8 cellular contexts compared by ENCODE assay signal in the genomic region with DNA sequence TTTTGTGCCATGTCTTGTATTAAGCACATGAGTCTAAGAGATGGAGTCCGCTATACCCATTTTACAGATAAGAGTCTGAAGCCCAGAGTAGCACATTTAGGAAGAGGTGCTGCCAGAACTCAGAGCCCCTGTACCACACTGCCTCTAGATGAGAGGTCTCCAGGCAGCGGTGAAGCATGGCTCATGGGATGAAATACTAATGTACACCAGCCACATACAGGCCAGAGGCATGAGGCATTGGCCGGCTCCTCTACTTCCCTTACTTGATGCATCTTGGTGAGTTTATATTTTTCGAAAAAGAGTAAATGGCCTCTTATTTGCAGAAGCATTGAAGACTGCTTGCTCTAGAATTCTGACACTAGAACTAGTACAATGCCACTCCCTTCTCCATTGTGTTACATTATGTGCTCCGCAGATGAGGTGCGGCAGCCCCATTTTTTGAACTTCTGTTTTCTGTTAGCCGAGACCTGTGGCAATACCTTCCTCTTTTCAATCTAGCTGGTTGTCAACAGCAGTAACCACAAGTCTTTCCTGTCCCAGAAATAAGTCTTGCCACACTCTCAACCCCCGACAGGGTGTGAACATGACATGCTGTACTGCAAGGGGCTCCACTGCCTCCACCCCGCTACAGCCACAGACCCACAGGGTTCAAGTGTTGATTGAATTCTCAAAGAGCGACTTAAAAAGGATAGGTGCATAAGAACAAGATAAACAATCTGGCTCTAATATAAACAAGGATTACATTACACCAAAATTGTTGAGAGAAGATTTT.
A peak's percentile ranks its signal among the peaks of the same experiment; 100 is the strongest.
DNase-seq lines count a peak whose midpoint lies in the region; ATAC-seq, FAIRE-seq and TF ChIP-seq lines count a peak whose summit lies in the region.

No MANE protein-coding gene starts in this region.

- H3K27ac ChIP-seq in GM12878 (ENCODE audit: control insufficient read depth, insufficient read depth) = peak overlapping the region; percentile 95
- peak overlapping the region; percentile 90 for H3K27ac ChIP-seq in neural progenitor cell

- H3K4me3 ChIP-seq in GM12878 (peak overlapping the region; percentile 96), neural progenitor cell (peak overlapping the region; percentile 74)

- H3K27ac Mint-ChIP-seq in T-helper 17 cell (no peak overlapping the region), neural progenitor cell (no peak overlapping the region)

- H3K36me3 ChIP-seq in GM12878 (ENCODE audit: control insufficient read depth in 2 of 2, insufficient read depth in 2 of 2, low read length in 1 of 2) (peaks cover 0 to 3% of the 10 kb centered on the region in 2 experiments; a peak in 2 of 4 replicates), neural progenitor cell (no peaks in the 10 kb centered on the region)

- peak; percentile 43 to 66 (median 66) for DNase-seq in T-helper 17 cell
- DNase-seq in GM12878 (ENCODE audit: low read depth, low spot score) = peak; percentile 93
- no peak for DNase-seq in neural progenitor cell (ENCODE audit: low spot score)
- DNase-seq in DMS79 (lab: John Stamatoyannopoulos, UW) = no peak
- DNase-seq in NCI-H1694 treated with DMSO at 0.1 percent for 48 hours (lab: John Stamatoyannopoulos, UW) = no peak
- DNase-seq in OCI-M2 (lab: John Stamatoyannopoulos, UW; ENCODE audit: unreplicated experiment) = no peak

- H3K9me3 ChIP-seq in T-helper 17 cell (ENCODE audit: control insufficient read depth, low read length, poor library complexity, severe bottlenecking) (no peaks in the 10 kb centered on the region), GM12878 (replicated peaks; ENCODE audit: control insufficient read depth, insufficient read depth, low read length) (no peaks in the 10 kb centered on the region), neural progenitor cell (ENCODE audit: low read depth) (no peaks in the 10 kb centered on the region)

- FAIRE-seq in GM12878 (lab: Jason Lieb, UNC) = peak; percentile 70

- H3K4me1 ChIP-seq in GM12878 (ENCODE audit: control insufficient read depth, insufficient read depth, low read length) (peaks cover 28% of the 10 kb centered on the region), neural progenitor cell (peaks cover 39% of the 10 kb centered on the region)

- no TSS peak for BruUV-seq in GM12878 (replicated peaks; lab: Mats Ljungman, UMichigan)

- H2AFZ ChIP-seq in GM12878 (ENCODE audit: control insufficient read depth, low read depth, low read length) = peak overlapping the region; percentile 15; the same call in 1 of the 2 replicates
- H2AFZ ChIP-seq in neural progenitor cell (replicated peaks) = no peak overlapping the region

- TF ChIP-seq EP300 in GM12878 (IDR thresholded peaks at IDR 0.05; ENCODE audit: borderline replicate concordance in 1 of 2, control insufficient read depth in 1 of 2, low read depth in 2 of 2, low read length in 2 of 2) = peak; percentile 91 to 93

- TF ChIP-seq CTCF in GM12878 (IDR thresholded peaks at IDR 0.05 in 2 of 3, conservative IDR thresholded peaks at IDR 0.05 in 1 of 3; ENCODE audit: control insufficient read depth in 2 of 3, extremely low read depth in 1 of 3, insufficient read depth in 1 of 3, low read depth in 3 of 3, low read length in 3 of 3) (peak; percentile 6 to 24 (median 9); a peak in 2 of 6 replicates), neural progenitor cell (IDR thresholded peaks at IDR 0.05) (no peak)

- H3K27me3 Mint-ChIP-seq in T-helper 17 cell (no peaks in the 10 kb centered on the region), neural progenitor cell (ENCODE audit: insufficient read depth, low read depth) (peaks cover 9% of the 10 kb centered on the region)

- SMC1A ChIA-PET in GM12878 (lab: Charles Lee; ENCODE audit: uncharacterized antibody, unreplicated experiment) = interaction anchor here (0.7 to 18.3 kb wide), 16 partner anchors 8 to 445 kb away, joined by 3 to 417 read pairs (median 7); no protein-coding TSS in a partner anchor

- POLR2A ChIA-PET in GM12878 (lab: Charles Lee) = interaction anchor here (0.6 to 4.1 kb wide), 12 partner anchors 13 to 105 kb away, joined by 3 to 106 read pairs (median 10); no protein-coding TSS in a partner anchor

- in situ Hi-C loops in GM12878 (cut with MboI) = no loop called here

- H3K4me3 Mint-ChIP-seq in T-helper 17 cell = no peak overlapping the region
- H3K4me3 Mint-ChIP-seq in neural progenitor cell = no peak overlapping the region

- H3F3A ChIP-seq in neural progenitor cell (ENCODE audit: low read depth) = peaks cover 38% of the 10 kb centered on the region

- 12% methylated on average over 10 of the region's 10 CpGs for WGBS in GM12878 (ENCODE audit: insufficient coverage, insufficient replicate concordance, low lambda C conversion rate, missing lambda C conversion rate)

- H3K27me3 ChIP-seq in GM12878 (replicated peaks in 1 of 2; ENCODE audit: control insufficient read depth in 2 of 2, insufficient read depth in 2 of 2, low read length in 1 of 2) = no peaks in the 10 kb centered on the region
- no peaks in the 10 kb centered on the region for H3K27me3 ChIP-seq in neural progenitor cell

- peaks cover 53% of the 10 kb centered on the region for H3K79me2 ChIP-seq in GM12878 (ENCODE audit: control insufficient read depth, insufficient read depth, low read length)
- peaks cover 23% of the 10 kb centered on the region for H3K79me2 ChIP-seq in neural progenitor cell (ENCODE audit: low read depth)

- intact Hi-C loops in GM12878 (cut with micrococcal nuclease; ENCODE audit: unreplicated experiment) = loop anchor here (1.0 to 10.0 kb wide), 2 partner anchors 18 to 442 kb away; no protein-coding TSS in a partner anchor

- RAD21 ChIA-PET in GM12878 (lab: Charles Lee; ENCODE audit: unreplicated experiment) = interaction anchor here (0.9 to 7.3 kb wide), 19 partner anchors 12 to 111 kb away, joined by 3 to 87 read pairs (median 15); no protein-coding TSS in a partner anchor

- H4K20me1 ChIP-seq in GM12878 (ENCODE audit: control insufficient read depth, insufficient read depth) (no peaks in the 10 kb centered on the region), neural progenitor cell (ENCODE audit: low read depth) (no peaks in the 10 kb centered on the region)

- no peaks in the 10 kb centered on the region for H3K9me3 Mint-ChIP-seq in neural progenitor cell

- ATAC-seq in GM18873 (IDR thresholded peaks at IDR 0.05; ENCODE audit: low FRiP score, unreplicated experiment) (peak; percentile 60), HG03045 (IDR thresholded peaks at IDR 0.05; ENCODE audit: unreplicated experiment) (peak; percentile 59), T-helper 17 cell (peak; percentile 76), GM12878 (peak; percentile 71)

- H3K9ac ChIP-seq in GM12878 (ENCODE audit: control insufficient read depth, insufficient read depth, low read length) = peak overlapping the region; percentile 93
- no peak overlapping the region for H3K9ac ChIP-seq in neural progenitor cell

- CTCF ChIA-PET in GM12878 (lab: Yijun Ruan, JAX) = interaction anchor here (1.1 to 4.7 kb wide), 14 partner anchors 8 to 108 kb away, joined by 3 to 38 read pairs (median 6); no protein-coding TSS in a partner anchor

- H3K4me1 Mint-ChIP-seq in T-helper 17 cell = peaks cover 54% of the 10 kb centered on the region
- H3K4me1 Mint-ChIP-seq in neural progenitor cell = peaks cover 29% of the 10 kb centered on the region

- peak; percentile 70 for TF ChIP-seq POLR2A in GM12878 (IDR thresholded peaks at IDR 0.05; ENCODE audit: low read depth, low read length)

- peak; percentile 29; the same call in 1 of the 2 replicates for TF ChIP-seq RAD21 in GM12878 (IDR thresholded peaks at IDR 0.05; ENCODE audit: insufficient read depth, low read depth, low read length)

- H3K4me2 ChIP-seq in GM12878 (ENCODE audit: control insufficient read depth, insufficient read depth) (peak overlapping the region; percentile 100), neural progenitor cell (peak overlapping the region; percentile 92)

- peaks cover 9% of the 10 kb centered on the region for H3K36me3 Mint-ChIP-seq in T-helper 17 cell (ENCODE audit: low read depth)
- H3K36me3 Mint-ChIP-seq in neural progenitor cell = no peaks in the 10 kb centered on the region

TF ChIP-seq in GM12878, 131 proteins besides CTCF, POLR2A, EP300 and RAD21 (continues in another document):
- TF ChIP-seq CBX3 (IDR thresholded peaks at IDR 0.05; ENCODE audit: borderline replicate concordance, low read depth) (no peak), KLF5 (IDR thresholded peaks at IDR 0.05; ENCODE audit: partially characterized antibody) (no peak), BCL11A (IDR thresholded peaks at IDR 0.05; ENCODE audit: low read depth, low read length) (peak; percentile 82), STAT1 (conservative IDR thresholded peaks at IDR 0.05) (no peak), MAX (IDR thresholded peaks at IDR 0.05; ENCODE audit: low read depth, low read length) (no peak), RELB (IDR thresholded peaks at IDR 0.05; ENCODE audit: low read depth) (peak; percentile 83), YY1 (IDR thresholded peaks at IDR 0.05; ENCODE audit: low read depth, low read length) (peak; percentile 81), NFIC (IDR thresholded peaks at IDR 0.05; ENCODE audit: low read depth, low read length) (no peak)
- TF ChIP-seq, protein P1, sequence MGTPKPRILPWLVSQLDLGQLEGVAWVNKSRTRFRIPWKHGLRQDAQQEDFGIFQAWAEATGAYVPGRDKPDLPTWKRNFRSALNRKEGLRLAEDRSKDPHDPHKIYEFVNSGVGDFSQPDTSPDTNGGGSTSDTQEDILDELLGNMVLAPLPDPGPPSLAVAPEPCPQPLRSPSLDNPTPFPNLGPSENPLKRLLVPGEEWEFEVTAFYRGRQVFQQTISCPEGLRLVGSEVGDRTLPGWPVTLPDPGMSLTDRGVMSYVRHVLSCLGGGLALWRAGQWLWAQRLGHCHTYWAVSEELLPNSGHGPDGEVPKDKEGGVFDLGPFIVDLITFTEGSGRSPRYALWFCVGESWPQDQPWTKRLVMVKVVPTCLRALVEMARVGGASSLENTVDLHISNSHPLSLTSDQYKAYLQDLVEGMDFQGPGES (IDR thresholded peaks at IDR 0.05) = no peak

Comparison
In these comparisons a context has a peak if more than half of its experiments do, and no peak if none do; other contexts are left out.
1. DNase-seq: peak in T-helper 17 cell (3 of 3) and GM12878 (single experiment); none in neural progenitor cell (single experiment), DMS79 (single experiment), NCI-H1694 treated with DMSO at 0.1 percent for 48 hours (single experiment) and OCI-M2 (single experiment).
2. Peak in every context shown above with its lines, with median percentiles within 50 percentile points of each other: ATAC-seq.